ENCODE assay signal across 12 cellular contexts in the genomic region with DNA sequence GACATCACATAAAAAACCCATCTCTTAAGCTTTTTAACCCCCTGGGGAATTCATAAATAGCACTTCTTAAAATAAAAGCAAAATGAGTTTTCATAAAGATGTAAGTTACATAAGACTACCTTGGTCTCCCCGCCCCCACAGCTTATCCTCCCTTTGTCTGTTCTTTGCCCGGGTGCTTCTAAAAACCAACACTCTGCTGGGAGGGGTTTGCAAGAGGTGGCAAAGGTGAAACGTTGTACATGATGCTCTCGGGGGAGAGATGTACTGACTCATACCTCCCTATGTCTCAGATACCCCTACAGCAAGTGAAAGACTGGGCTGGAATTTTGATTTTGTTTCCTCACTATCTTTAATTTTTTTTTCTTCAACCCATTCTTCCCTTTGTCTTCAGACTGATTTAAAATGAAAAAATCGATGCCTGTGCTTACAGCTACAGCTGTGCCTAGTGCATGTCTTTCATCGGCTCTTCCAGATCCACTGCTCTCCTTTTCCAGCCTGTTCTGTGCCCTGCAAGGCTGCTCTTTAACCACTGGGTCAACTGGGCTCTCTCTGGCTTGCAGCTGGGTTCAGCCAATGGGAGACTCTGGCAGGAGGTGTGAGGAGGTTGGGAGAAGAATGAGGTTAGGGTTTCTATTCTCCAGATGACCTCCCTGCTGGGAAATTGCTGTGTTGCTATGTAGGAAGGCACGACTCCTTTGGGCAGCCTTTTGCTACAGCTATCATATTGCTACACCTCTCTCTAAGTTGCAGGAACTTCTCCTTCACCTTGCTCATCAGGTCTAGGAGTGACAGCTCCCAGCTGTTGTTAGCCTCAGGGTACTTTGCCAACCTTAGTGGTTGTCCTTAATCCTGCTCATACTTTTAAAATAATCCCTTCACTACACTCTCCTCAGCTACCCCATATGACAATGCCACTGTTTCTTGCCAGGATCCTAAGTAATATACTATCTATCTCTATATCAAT.
A peak's percentile ranks its signal among the peaks of the same experiment; 100 is the strongest.
DNase-seq lines count a peak whose midpoint lies in the region; ATAC-seq and TF ChIP-seq lines count a peak whose summit lies in the region.
"Had no signal": no experiment of that assay in that cellular context is flagged by ENCODE, and none has a peak within 500 bp of the region (broad histone marks: within the 10 kb centered on the region; RNA-seq: fewer than 3 reads in every experiment).

No MANE protein-coding gene starts in this region.

- no peak for DNase-seq in left cardiac atrium
- DNase-seq in cardiac septum (ENCODE audit: low spot score) = no peak
- peak; percentile 87 for DNase-seq in mesendoderm
- DNase-seq in lower leg skin (ENCODE audit: low spot score in 2 of 2) = no peak
- DNase-seq: activated CD4-positive, alpha-beta T cell treated with anti-CD3 and anti-CD28 coated beads, Interleukin-2, amount 10 ng/mL, durations not matched to agents 7 days and 5 days; NCI-H1105 treated with DMSO at 0.1 percent for 48 hours; T-cell had no signal

- H3K56ac ChIP-seq in mesendoderm (ENCODE audit: low read length) = no peak overlapping the region

- H2BK120ac ChIP-seq in mesendoderm (ENCODE audit: low read depth, low read length) = no peak overlapping the region

- H3K27ac ChIP-seq in cingulate gyrus (ENCODE audit: low read depth, low read length) (peak overlapping the region; percentile 60), mesendoderm (ENCODE audit: low read depth, low read length) (no peak overlapping the region)

- H3K4me2 ChIP-seq in mesendoderm (ENCODE audit: low read length) = no peak overlapping the region

- no peak overlapping the region for H3K4ac ChIP-seq in mesendoderm (ENCODE audit: low read depth, low read length)

- no peak overlapping the region for H4K8ac ChIP-seq in mesendoderm (ENCODE audit: low read depth, low read length)

- no peak overlapping the region for H3K18ac ChIP-seq in mesendoderm (ENCODE audit: low read length)

- peaks cover 2% of the 10 kb centered on the region for H3K79me1 ChIP-seq in mesendoderm (ENCODE audit: low read length)

- intact Hi-C loops in left cardiac atrium (cut with DNase I) (no loop called here), cardiac septum (cut with DNase I) (no loop called here), lower leg skin (cut with DNase I; ENCODE audit: low total_unique reads) (no loop called here)

- no peak overlapping the region for H3K9ac ChIP-seq in mesendoderm (ENCODE audit: low read length)

- no peak overlapping the region for H3K23ac ChIP-seq in mesendoderm (ENCODE audit: low read length)

- TF ChIP-seq CTCF in lower leg skin (IDR thresholded peaks at IDR 0.05) = no peak

- no peaks in the 10 kb centered on the region for H3K79me2 ChIP-seq in mesendoderm (ENCODE audit: control insufficient read depth, insufficient read depth, low read length)

- no peaks in the 10 kb centered on the region for H3K27me3 ChIP-seq in mesendoderm (ENCODE audit: insufficient read depth, low read length, poor library complexity)
- H3K27me3 ChIP-seq: tibial nerve had no signal

- no CpG with 5 or more reads among the region's 7 CpGs for WGBS in mesendoderm (ENCODE audit: extremely low coverage, insufficient coverage, low lambda C conversion rate)
- 40 to 50% methylated on average over 7 of the region's 7 CpGs for WGBS in lower leg skin, 2 donors

- ATAC-seq in left cardiac atrium (peak; percentile 33 to 73), GM18502 (IDR thresholded peaks at IDR 0.05; ENCODE audit: poor library complexity, unreplicated experiment) (no peak), HG02852 (IDR thresholded peaks at IDR 0.05; ENCODE audit: unreplicated experiment) (no peak), GM19452 (IDR thresholded peaks at IDR 0.05; ENCODE audit: unreplicated experiment) (no peak)
- ATAC-seq: T-cell had no signal

- no peak overlapping the region for H3K4me3 ChIP-seq in mesendoderm (ENCODE audit: low read length)
- no peak overlapping the region for H3K4me3 ChIP-seq in lower leg skin (ENCODE audit: low read depth, poor library complexity, severe bottlenecking)
- H3K4me3 ChIP-seq: tibial nerve had no signal

- H2BK5ac ChIP-seq in mesendoderm (ENCODE audit: low read length) = no peak overlapping the region

- TF ChIP-seq POLR2A in lower leg skin (IDR thresholded peaks at IDR 0.05) = no peak

- no peak overlapping the region for H2AK5ac ChIP-seq in mesendoderm (ENCODE audit: low read length)

- no peaks in the 10 kb centered on the region for H3K36me3 ChIP-seq in mesendoderm (ENCODE audit: control insufficient read depth, insufficient read depth, low read length)
- H3K36me3 ChIP-seq: tibial nerve had no signal

- no peak overlapping the region for H4K5ac ChIP-seq in mesendoderm (ENCODE audit: low read length)

- H2BK15ac ChIP-seq in mesendoderm (replicated peaks; ENCODE audit: low read depth) = no peak overlapping the region

- no peaks in the 10 kb centered on the region for H3K4me1 ChIP-seq in mesendoderm (ENCODE audit: control insufficient read depth, low read depth, low read length)

Comparison
In these comparisons a context has a peak if more than half of its experiments do, and no peak if none do; other contexts are left out.
1. ATAC-seq: peak in left cardiac atrium (2 of 2); none in GM18502 (single experiment), HG02852 (single experiment) and GM19452 (single experiment).